Comparison of ENCODE assay signal across 8 cellular contexts in the genomic region with DNA sequence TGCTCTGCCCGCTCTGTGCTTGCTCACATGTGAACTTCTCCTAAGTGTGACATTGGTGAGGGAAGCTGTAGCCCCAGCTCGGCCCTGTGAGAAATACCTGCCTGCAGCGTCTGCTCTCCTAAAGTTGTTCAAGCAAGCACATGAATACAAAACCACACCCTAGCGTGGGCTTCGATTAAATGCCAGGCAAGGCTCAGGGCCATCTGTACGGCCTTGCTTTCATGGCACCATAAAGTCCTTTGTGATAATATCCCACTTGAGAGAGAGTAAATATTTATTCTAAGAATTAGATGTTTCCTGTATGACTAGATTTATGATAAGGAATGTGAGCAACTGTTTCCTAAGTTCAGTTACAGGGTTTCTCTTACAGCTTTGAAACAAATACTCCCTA.
DNase-seq lines count a peak whose midpoint lies in the region; ATAC-seq and TF ChIP-seq lines count a peak whose summit lies in the region.

No MANE protein-coding gene starts in this region.

- peaks cover 32% of the 10 kb centered on the region for H3K36me3 Mint-ChIP-seq in activated CD4-positive, alpha-beta memory T cell treated with anti-CD3 and anti-CD28 coated beads, Interleukin-2, amount 10 ng/mL, durations not matched to agents 7 days and 5 days (ENCODE audit: low read depth)

- WGBS in spleen, 5 donors = 18 to 33% (median 21%) methylated on average over 6 of the region's 6 CpGs

- no peak for TF ChIP-seq CTCF in spleen (IDR thresholded peaks at IDR 0.05 in 8 of 11, conservative IDR thresholded peaks at IDR 0.05 in 3 of 11)

- CTCF ChIA-PET in activated CD4-positive, alpha-beta memory T cell treated with anti-CD3 and anti-CD28 coated beads, Interleukin-2, amount 10 ng/mL, durations not matched to agents 7 days and 5 days (lab: Charles Lee) = interaction anchor here (1.1 to 4.2 kb wide), 8 partner anchors 8 to 100 kb away, joined by 3 to 39 read pairs (median 6); no protein-coding TSS in a partner anchor

- peak; percentile 56 for DNase-seq in stimulated activated CD4-positive, alpha-beta T cell treated with anti-CD3 and anti-CD28 coated beads, Interleukin-15, amount 100 ng/mL, for 24 hours
- DNase-seq in stimulated activated CD4-positive, alpha-beta T cell treated with anti-CD3 and anti-CD28 coated beads, Interleukin-2, amount 100 ng/mL, for 48 hours = no peak
- no peak for DNase-seq in activated CD4-positive, alpha-beta memory T cell treated with anti-CD3 and anti-CD28 coated beads, Interleukin-2, amount 10 ng/mL, durations not matched to agents 7 days and 5 days
- DNase-seq in germinal center (ENCODE audit: low spot score) (peak; percentile 30), spleen (peak; percentile 80), iPS-NIHi7 (ENCODE audit: extremely low spot score) (no peak)

- H3K4me1 ChIP-seq in spleen = peaks cover 46 to 99% (median 82%) of the 10 kb centered on the region in 6 donors

- peak overlapping the region; percentile 51 for H3K4me3 Mint-ChIP-seq in activated CD4-positive, alpha-beta memory T cell treated with anti-CD3 and anti-CD28 coated beads, Interleukin-2, amount 10 ng/mL, durations not matched to agents 7 days and 5 days

- no peak for TF ChIP-seq POLR2A in spleen (IDR thresholded peaks at IDR 0.05)

- no peaks in the 10 kb centered on the region for H3K9me3 Mint-ChIP-seq in activated CD4-positive, alpha-beta memory T cell treated with anti-CD3 and anti-CD28 coated beads, Interleukin-2, amount 10 ng/mL, durations not matched to agents 7 days and 5 days

- POLR2A ChIA-PET in activated CD4-positive, alpha-beta memory T cell treated with anti-CD3 and anti-CD28 coated beads, Interleukin-2, amount 10 ng/mL, durations not matched to agents 7 days and 5 days (lab: Charles Lee) = interaction anchor here (0.9 to 4.2 kb wide), 16 partner anchors 9 to 66 kb away, joined by 3 to 74 read pairs (median 5); no protein-coding TSS in a partner anchor

- H3K9me3 ChIP-seq in spleen = no peaks in the 10 kb centered on the region

- H3K27me3 ChIP-seq in spleen (replicated peaks in 1 of 7) = no peaks in the 10 kb centered on the region

- ATAC-seq in GM21619 (IDR thresholded peaks at IDR 0.05; ENCODE audit: unreplicated experiment) = no peak
- no peak for ATAC-seq in GM21381 (IDR thresholded peaks at IDR 0.05; ENCODE audit: unreplicated experiment)

- H3K27ac ChIP-seq in spleen = peak overlapping the region; percentile 22 to 67 (median 58)

- H3K4me3 ChIP-seq in spleen = no peak overlapping the region

- no peaks in the 10 kb centered on the region for H3K27me3 Mint-ChIP-seq in activated CD4-positive, alpha-beta memory T cell treated with anti-CD3 and anti-CD28 coated beads, Interleukin-2, amount 10 ng/mL, durations not matched to agents 7 days and 5 days

- intact Hi-C loops in spleen (cut with DNase I; ENCODE audit: low total_unique reads) = no loop called here

- H3K27ac Mint-ChIP-seq in activated CD4-positive, alpha-beta memory T cell treated with anti-CD3 and anti-CD28 coated beads, Interleukin-2, amount 10 ng/mL, durations not matched to agents 7 days and 5 days = peak overlapping the region; percentile 85

- peaks cover 78% of the 10 kb centered on the region for H3K4me1 Mint-ChIP-seq in activated CD4-positive, alpha-beta memory T cell treated with anti-CD3 and anti-CD28 coated beads, Interleukin-2, amount 10 ng/mL, durations not matched to agents 7 days and 5 days

- peaks cover 0 to 41% (median 0%) of the 10 kb centered on the region in 6 donors for H3K36me3 ChIP-seq in spleen

Comparison
In these comparisons a context has a peak if more than half of its experiments do, and no peak if none do; other contexts are left out.
1. DNase-seq: peak in stimulated activated CD4-positive, alpha-beta T cell treated with anti-CD3 and anti-CD28 coated beads, Interleukin-15, amount 100 ng/mL, for 24 hours (single experiment), germinal center (single experiment) and spleen (single experiment); none in stimulated activated CD4-positive, alpha-beta T cell treated with anti-CD3 and anti-CD28 coated beads, Interleukin-2, amount 100 ng/mL, for 48 hours (0 of 2), activated CD4-positive, alpha-beta memory T cell treated with anti-CD3 and anti-CD28 coated beads, Interleukin-2, amount 10 ng/mL, durations not matched to agents 7 days and 5 days (single experiment) and iPS-NIHi7 (single experiment).